9 cellular contexts compared by ENCODE assay signal in genomic region chr10:117216611-117217195, GRCh38. TPM values are rescaled to one million over a fixed set of nuclear protein-coding genes. Genes with fewer than 3 reads are reported as not detected.
DNase-seq lines count a peak whose midpoint lies in the region; ATAC-seq and TF ChIP-seq lines count a peak whose summit lies in the region.
"Had no signal": no experiment of that assay in that cellular context is flagged by ENCODE, and none has a peak within 500 bp of the region (broad histone marks: within the 10 kb centered on the region; RNA-seq: fewer than 3 reads in every experiment).

No MANE protein-coding gene starts in this region.

- TF ChIP-seq CTCF in heart left ventricle (IDR thresholded peaks at IDR 0.05) = peak; percentile 99 to 100 (median 100)
- peak; percentile 100 for TF ChIP-seq CTCF in progenitor cell of endocrine pancreas (IDR thresholded peaks at IDR 0.05; ENCODE audit: unreplicated experiment)
- peak; percentile 99 to 100 (median 100) for TF ChIP-seq CTCF in upper lobe of left lung (IDR thresholded peaks at IDR 0.05)

- DNase-seq in DMS 273 treated with DMSO at 0.1 percent for 48 hours (lab: John Stamatoyannopoulos, UW) (peak; percentile 5), HuH-7.5 (ENCODE audit: low spot score) (peak; percentile 63), heart left ventricle (peak; percentile 55 to 86 (median 65)), progenitor cell of endocrine pancreas (ENCODE audit: low spot score, unreplicated experiment) (peak; percentile 83), upper lobe of left lung (peak; percentile 75 to 94)
- DNase-seq in activated naive CD8-positive, alpha-beta T cell treated with anti-CD3 and anti-CD28 coated beads, Interleukin-2, amount 10 ng/mL, durations not matched to agents 7 days and 5 days = peak; percentile 84

- H3K36me3 Mint-ChIP-seq in activated naive CD8-positive, alpha-beta T cell treated with anti-CD3 and anti-CD28 coated beads, Interleukin-2, amount 10 ng/mL, durations not matched to agents 7 days and 5 days = no peaks in the 10 kb centered on the region
- H3K36me3 Mint-ChIP-seq in progenitor cell of endocrine pancreas (ENCODE audit: insufficient read depth) = no peaks in the 10 kb centered on the region

- H3K27me3 Mint-ChIP-seq in activated naive CD8-positive, alpha-beta T cell treated with anti-CD3 and anti-CD28 coated beads, Interleukin-2, amount 10 ng/mL, durations not matched to agents 7 days and 5 days = peaks cover 44% of the 10 kb centered on the region
- peaks cover 78% of the 10 kb centered on the region for H3K27me3 Mint-ChIP-seq in progenitor cell of endocrine pancreas

- no peak overlapping the region for H3K27ac ChIP-seq in heart left ventricle
- H3K27ac ChIP-seq in upper lobe of left lung = peak overlapping the region in 2 of 4 donors; percentile 47

- no peak overlapping the region for H3K27ac Mint-ChIP-seq in activated naive CD8-positive, alpha-beta T cell treated with anti-CD3 and anti-CD28 coated beads, Interleukin-2, amount 10 ng/mL, durations not matched to agents 7 days and 5 days
- no peak overlapping the region for H3K27ac Mint-ChIP-seq in progenitor cell of endocrine pancreas

- H3K27me3 ChIP-seq in heart left ventricle = peaks cover 19 to 58% (median 27%) of the 10 kb centered on the region in 9 donors
- peaks cover 0 to 15% (median 7%) of the 10 kb centered on the region in 4 donors for H3K27me3 ChIP-seq in upper lobe of left lung

- WGBS in heart left ventricle, 4 donors = 1 to 3% (median 2%) methylated on average over 14 to 52 of the region's 52 CpGs
- 1 to 2% methylated on average over 29 of the region's 52 CpGs for WGBS in upper lobe of left lung, 2 donors

- H3K4me1 ChIP-seq in heart left ventricle (peaks cover 0 to 13% (median 8%) of the 10 kb centered on the region in 12 donors), upper lobe of left lung (peaks cover 8 to 16% (median 15%) of the 10 kb centered on the region in 4 donors)

- ATAC-seq in GM21423 (IDR thresholded peaks at IDR 0.05; ENCODE audit: unreplicated experiment) = peak; percentile 84
- peak; percentile 93 for ATAC-seq in SK-N-SH treated with all-trans-retinoic acid at 6 μM for 48 hours
- ATAC-seq in activated naive CD8-positive, alpha-beta T cell treated with anti-CD3 and anti-CD28 coated beads, Interleukin-2, amount 10 ng/mL, durations not matched to agents 7 days and 5 days (ENCODE audit: low read depth) = peak; percentile 72
- peak; percentile 26 to 92 (median 86) for ATAC-seq in heart left ventricle
- peak; percentile 87 to 92 for ATAC-seq in upper lobe of left lung (ENCODE audit: low FRiP score in 2 of 2)

- POLR2A ChIA-PET in activated naive CD8-positive, alpha-beta T cell treated with anti-CD3 and anti-CD28 coated beads, Interleukin-2, amount 10 ng/mL, durations not matched to agents 7 days and 5 days (lab: Charles Lee) = interaction anchor here (1.4 kb wide), 1 partner anchor 103 kb away, joined by 6 read pairs; no protein-coding TSS in a partner anchor

- peaks cover 6% of the 10 kb centered on the region for H3K9me3 Mint-ChIP-seq in activated naive CD8-positive, alpha-beta T cell treated with anti-CD3 and anti-CD28 coated beads, Interleukin-2, amount 10 ng/mL, durations not matched to agents 7 days and 5 days
- H3K9me3 Mint-ChIP-seq in progenitor cell of endocrine pancreas (ENCODE audit: low read depth) = peaks cover 7% of the 10 kb centered on the region

- intact Hi-C loops in heart left ventricle (cut with DNase I) = loop anchor here in 9 of 10 donors (1.0 to 10.0 kb wide), 11 partner anchors 100 to 1028 kb away; partner anchors contain the start of gene PDZD8 (in 1 of the 9)

- TF ChIP-seq POLR2A in heart left ventricle (IDR thresholded peaks at IDR 0.05) (no peak), upper lobe of left lung (IDR thresholded peaks at IDR 0.05) (no peak)

- H3K9me3 ChIP-seq in heart left ventricle (peaks cover 0 to 15% (median 5%) of the 10 kb centered on the region in 12 donors), upper lobe of left lung (peaks cover 0 to 6% (median 2%) of the 10 kb centered on the region in 4 donors)

- peak overlapping the region; percentile 76 for H3K4me3 Mint-ChIP-seq in activated naive CD8-positive, alpha-beta T cell treated with anti-CD3 and anti-CD28 coated beads, Interleukin-2, amount 10 ng/mL, durations not matched to agents 7 days and 5 days
- peak overlapping the region; percentile 69 for H3K4me3 Mint-ChIP-seq in progenitor cell of endocrine pancreas (ENCODE audit: low read depth)

- H3K4me3 ChIP-seq in heart left ventricle = peak overlapping the region in 11 of 12 donors; percentile 9 to 57 (median 42)
- H3K4me3 ChIP-seq in upper lobe of left lung = peak overlapping the region in 3 of 4 donors; percentile 33 to 57 (median 48)

- H3K4me1 Mint-ChIP-seq in activated naive CD8-positive, alpha-beta T cell treated with anti-CD3 and anti-CD28 coated beads, Interleukin-2, amount 10 ng/mL, durations not matched to agents 7 days and 5 days = peaks cover 2% of the 10 kb centered on the region
- no peaks in the 10 kb centered on the region for H3K4me1 Mint-ChIP-seq in progenitor cell of endocrine pancreas (ENCODE audit: low read depth)

- H3K36me3 ChIP-seq in heart left ventricle (no peaks in the 10 kb centered on the region), upper lobe of left lung (no peaks in the 10 kb centered on the region)

- no peak for TF ChIP-seq EP300 in upper lobe of left lung (IDR thresholded peaks at IDR 0.05)

TF ChIP-seq in SK-N-SH treated with all-trans-retinoic acid at 6 μM for 48 hours, 23 proteins besides CTCF, POLR2A, EP300 and RAD21:
- TF ChIP-seq, protein P1, sequence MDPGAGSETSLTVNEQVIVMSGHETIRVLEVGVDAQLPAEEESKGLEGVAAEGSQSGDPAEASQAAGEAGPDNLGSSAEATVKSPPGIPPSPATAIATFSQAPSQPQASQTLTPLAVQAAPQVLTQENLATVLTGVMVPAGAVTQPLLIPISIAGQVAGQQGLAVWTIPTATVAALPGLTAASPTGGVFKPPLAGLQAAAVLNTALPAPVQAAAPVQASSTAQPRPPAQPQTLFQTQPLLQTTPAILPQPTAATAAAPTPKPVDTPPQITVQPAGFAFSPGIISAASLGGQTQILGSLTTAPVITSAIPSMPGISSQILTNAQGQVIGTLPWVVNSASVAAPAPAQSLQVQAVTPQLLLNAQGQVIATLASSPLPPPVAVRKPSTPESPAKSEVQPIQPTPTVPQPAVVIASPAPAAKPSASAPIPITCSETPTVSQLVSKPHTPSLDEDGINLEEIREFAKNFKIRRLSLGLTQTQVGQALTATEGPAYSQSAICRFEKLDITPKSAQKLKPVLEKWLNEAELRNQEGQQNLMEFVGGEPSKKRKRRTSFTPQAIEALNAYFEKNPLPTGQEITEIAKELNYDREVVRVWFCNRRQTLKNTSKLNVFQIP (CRISPR knock-in tag; IDR thresholded peaks at IDR 0.05; ENCODE audit: borderline replicate concordance, low read depth) = no peak
- TF ChIP-seq GLIS3 (CRISPR knock-in tag; IDR thresholded peaks at IDR 0.05) (no peak), RARB (CRISPR knock-in tag; IDR thresholded peaks at IDR 0.05) (no peak), BACH2 (CRISPR knock-in tag; IDR thresholded peaks at IDR 0.05; ENCODE audit: borderline replicate concordance) (no peak)
- TF ChIP-seq, protein P2, sequence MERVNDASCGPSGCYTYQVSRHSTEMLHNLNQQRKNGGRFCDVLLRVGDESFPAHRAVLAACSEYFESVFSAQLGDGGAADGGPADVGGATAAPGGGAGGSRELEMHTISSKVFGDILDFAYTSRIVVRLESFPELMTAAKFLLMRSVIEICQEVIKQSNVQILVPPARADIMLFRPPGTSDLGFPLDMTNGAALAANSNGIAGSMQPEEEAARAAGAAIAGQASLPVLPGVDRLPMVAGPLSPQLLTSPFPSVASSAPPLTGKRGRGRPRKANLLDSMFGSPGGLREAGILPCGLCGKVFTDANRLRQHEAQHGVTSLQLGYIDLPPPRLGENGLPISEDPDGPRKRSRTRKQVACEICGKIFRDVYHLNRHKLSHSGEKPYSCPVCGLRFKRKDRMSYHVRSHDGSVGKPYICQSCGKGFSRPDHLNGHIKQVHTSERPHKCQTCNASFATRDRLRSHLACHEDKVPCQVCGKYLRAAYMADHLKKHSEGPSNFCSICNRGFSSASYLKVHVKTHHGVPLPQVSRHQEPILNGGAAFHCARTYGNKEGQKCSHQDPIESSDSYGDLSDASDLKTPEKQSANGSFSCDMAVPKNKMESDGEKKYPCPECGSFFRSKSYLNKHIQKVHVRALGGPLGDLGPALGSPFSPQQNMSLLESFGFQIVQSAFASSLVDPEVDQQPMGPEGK (CRISPR knock-in tag; IDR thresholded peaks at IDR 0.05; ENCODE audit: borderline replicate concordance) = no peak

RNA-seq across cellular contexts. Expression of gene KCNK18, which starts 19.4 kb away (rescaled TPM):
- not detected for total RNA-seq in activated naive CD8-positive, alpha-beta T cell treated with anti-CD3 and anti-CD28 coated beads, Interleukin-2, amount 10 ng/mL, durations not matched to agents 7 days and 5 days
- not detected for total RNA-seq in heart left ventricle
- not detected for polyA plus RNA-seq in heart left ventricle
- not detected in 2 replicates for total RNA-seq in progenitor cell of endocrine pancreas
- total RNA-seq in upper lobe of left lung = not detected
- total RNA-seq: temporal lobe had no signal

RNA-seq across cellular contexts. Expression of gene SLC18A2, which starts 24.2 kb away (rescaled TPM):
- under 1 TPM; 0.14 to 0.17 TPM for total RNA-seq in activated naive CD8-positive, alpha-beta T cell treated with anti-CD3 and anti-CD28 coated beads, Interleukin-2, amount 10 ng/mL, durations not matched to agents 7 days and 5 days
- total RNA-seq in heart left ventricle = under 1 TPM in 7 of 9 donors, not detected in 2; 0.06 to 0.32 (median 0.18) TPM
- polyA plus RNA-seq in heart left ventricle = under 1 TPM in 1 of 2 donors, not detected in 1; 0.14 TPM
- 0.17 and 0.20 TPM in 2 replicates for total RNA-seq in progenitor cell of endocrine pancreas
- total RNA-seq in upper lobe of left lung = 1 to 10 TPM in 4 of 6 donors, under 1 TPM in 2; 0.20 to 5.9 (median 2.8) TPM

Comparison
In these comparisons a context has a peak if more than half of its experiments do, and no peak if none do; other contexts are left out.
1. DNase-seq: peak in every context shown above with its lines; median percentile 84 in upper lobe of left lung; 84 in activated naive CD8-positive, alpha-beta T cell treated with anti-CD3 and anti-CD28 coated beads, Interleukin-2, amount 10 ng/mL, durations not matched to agents 7 days and 5 days; 83 in progenitor cell of endocrine pancreas; 65 in heart left ventricle; 63 in HuH-7.5; 5 in DMS 273 treated with DMSO at 0.1 percent for 48 hours.